8 cellular contexts compared by ENCODE assay signal in genomic region chr19:4058696-4059492, GRCh38. TPM values are rescaled to one million over a fixed set of nuclear protein-coding genes. Genes with fewer than 3 reads are reported as not detected.
DNase-seq lines count a peak whose midpoint lies in the region; ATAC-seq and TF ChIP-seq lines count a peak whose summit lies in the region.

No MANE protein-coding gene starts in this region.

- peak overlapping the region; percentile 63 for H3K4me3 Mint-ChIP-seq in activated naive CD8-positive, alpha-beta T cell treated with anti-CD3 and anti-CD28 coated beads, Interleukin-2, amount 50 U/mL, for 24 hours

- H3K27ac Mint-ChIP-seq in activated naive CD8-positive, alpha-beta T cell treated with anti-CD3 and anti-CD28 coated beads, Interleukin-2, amount 50 U/mL, for 24 hours, result peak overlapping the region; percentile 76

- peaks cover 16% of the 10 kb centered on the region for H3K36me3 Mint-ChIP-seq in activated naive CD8-positive, alpha-beta T cell treated with anti-CD3 and anti-CD28 coated beads, Interleukin-2, amount 50 U/mL, for 24 hours (ENCODE audit: low read depth)

- H3K9me3 ChIP-seq in sigmoid colon, result no peaks in the 10 kb centered on the region

- peak in 1 of 4 experiments; percentile 7 for TF ChIP-seq CTCF in sigmoid colon (IDR thresholded peaks at IDR 0.05)

- no peaks in the 10 kb centered on the region for H3K27me3 Mint-ChIP-seq in activated naive CD8-positive, alpha-beta T cell treated with anti-CD3 and anti-CD28 coated beads, Interleukin-2, amount 50 U/mL, for 24 hours

- TF ChIP-seq POLR2A in sigmoid colon (IDR thresholded peaks at IDR 0.05), result no peak

- no peak for TF ChIP-seq EP300 in sigmoid colon (IDR thresholded peaks at IDR 0.05)

- H3K4me3 ChIP-seq in sigmoid colon, result peak overlapping the region; percentile 11 to 89 (median 36)

- no peaks in the 10 kb centered on the region for H3K27me3 ChIP-seq in sigmoid colon

- peak overlapping the region; percentile 97 to 100 (median 98) for H3K27ac ChIP-seq in sigmoid colon

- peaks cover 0 to 76% (median 69%) of the 10 kb centered on the region in 4 donors for H3K4me1 ChIP-seq in sigmoid colon

- peaks cover 53% of the 10 kb centered on the region for H3K4me1 Mint-ChIP-seq in activated naive CD8-positive, alpha-beta T cell treated with anti-CD3 and anti-CD28 coated beads, Interleukin-2, amount 50 U/mL, for 24 hours

- in situ Hi-C loops in G401 (cut with HindIII; ENCODE audit: low sequenced_read_pairs), result no loop called here

- ATAC-seq in activated naive CD8-positive, alpha-beta T cell treated with anti-CD3 and anti-CD28 coated beads, Interleukin-2, amount 50 U/mL, for 24 hours, result no peak
- peak; percentile 4 to 14 for ATAC-seq in left cardiac atrium
- ATAC-seq in GM18861 (IDR thresholded peaks at IDR 0.05; ENCODE audit: unreplicated experiment), result no peak
- no peak for ATAC-seq in GM18517 (IDR thresholded peaks at IDR 0.05; ENCODE audit: unreplicated experiment)

- H3K36me3 ChIP-seq in sigmoid colon, result peaks cover 10 to 20% (median 17%) of the 10 kb centered on the region in 4 donors

- WGBS in sigmoid colon, 2 donors, result 10 to 45% methylated on average over 32 of the region's 32 CpGs

- DNase-seq in G401 (ENCODE audit: low spot score) (peak; percentile 71), left cardiac atrium (no peak), sigmoid colon (peak; percentile 74), LoVo (ENCODE audit: low spot score) (no peak), NOMO-1 (lab: John Stamatoyannopoulos, UW; ENCODE audit: unreplicated experiment in 2 of 2) (no peak)
- DNase-seq in activated naive CD8-positive, alpha-beta T cell treated with anti-CD3 and anti-CD28 coated beads, Interleukin-2, amount 50 U/mL, for 24 hours, result no peak

- H3K9me3 Mint-ChIP-seq in activated naive CD8-positive, alpha-beta T cell treated with anti-CD3 and anti-CD28 coated beads, Interleukin-2, amount 50 U/mL, for 24 hours, result no peaks in the 10 kb centered on the region

- intact Hi-C loops in left cardiac atrium (cut with DNase I), result no loop called here
- intact Hi-C loops in sigmoid colon (cut with DNase I), result no loop called here

RNA-seq across cellular contexts. Expression of gene ZBTB7A, which starts 7.8 kb away (rescaled TPM):
- 12.8 and 13.3 TPM in 2 replicates for total RNA-seq in G401 (2014; rRNA removed; shearing (Covaris generic))
- total RNA-seq in left cardiac atrium (10 to 100 TPM; 28.5 to 32.5 TPM), sigmoid colon (10 to 100 TPM; 35.4 to 53.2 (median 44.8) TPM)
- 10 to 100 TPM; 22.8 to 39.1 (median 23.8) TPM for polyA plus RNA-seq in sigmoid colon

RNA-seq across cellular contexts. Expression of gene PIAS4, which starts 51.4 kb away (rescaled TPM):
- 24.7 and 45.7 TPM in 2 replicates for total RNA-seq in G401 (2014; rRNA removed; shearing (Covaris generic))
- 10 to 100 TPM; 13.8 to 14.0 TPM for total RNA-seq in left cardiac atrium
- total RNA-seq in sigmoid colon, result 10 to 100 TPM; 16.5 to 29.9 (median 19.3) TPM
- 10 to 100 TPM in 2 of 3 donors, 1 to 10 TPM in 1; 7.2 to 21.8 (median 15.0) TPM for polyA plus RNA-seq in sigmoid colon

Comparison
In these comparisons a context has a peak if more than half of its experiments do, and no peak if none do; other contexts are left out.
1. DNase-seq: peak in G401 (single experiment) and sigmoid colon (single experiment); none in activated naive CD8-positive, alpha-beta T cell treated with anti-CD3 and anti-CD28 coated beads, Interleukin-2, amount 50 U/mL, for 24 hours (single experiment), left cardiac atrium (single experiment), LoVo (single experiment) and NOMO-1 (0 of 2).
2. ATAC-seq: peak in left cardiac atrium (2 of 2); none in activated naive CD8-positive, alpha-beta T cell treated with anti-CD3 and anti-CD28 coated beads, Interleukin-2, amount 50 U/mL, for 24 hours (single experiment), GM18861 (single experiment) and GM18517 (single experiment).